ENCODE assay signal across 8 cellular contexts in the genomic region with DNA sequence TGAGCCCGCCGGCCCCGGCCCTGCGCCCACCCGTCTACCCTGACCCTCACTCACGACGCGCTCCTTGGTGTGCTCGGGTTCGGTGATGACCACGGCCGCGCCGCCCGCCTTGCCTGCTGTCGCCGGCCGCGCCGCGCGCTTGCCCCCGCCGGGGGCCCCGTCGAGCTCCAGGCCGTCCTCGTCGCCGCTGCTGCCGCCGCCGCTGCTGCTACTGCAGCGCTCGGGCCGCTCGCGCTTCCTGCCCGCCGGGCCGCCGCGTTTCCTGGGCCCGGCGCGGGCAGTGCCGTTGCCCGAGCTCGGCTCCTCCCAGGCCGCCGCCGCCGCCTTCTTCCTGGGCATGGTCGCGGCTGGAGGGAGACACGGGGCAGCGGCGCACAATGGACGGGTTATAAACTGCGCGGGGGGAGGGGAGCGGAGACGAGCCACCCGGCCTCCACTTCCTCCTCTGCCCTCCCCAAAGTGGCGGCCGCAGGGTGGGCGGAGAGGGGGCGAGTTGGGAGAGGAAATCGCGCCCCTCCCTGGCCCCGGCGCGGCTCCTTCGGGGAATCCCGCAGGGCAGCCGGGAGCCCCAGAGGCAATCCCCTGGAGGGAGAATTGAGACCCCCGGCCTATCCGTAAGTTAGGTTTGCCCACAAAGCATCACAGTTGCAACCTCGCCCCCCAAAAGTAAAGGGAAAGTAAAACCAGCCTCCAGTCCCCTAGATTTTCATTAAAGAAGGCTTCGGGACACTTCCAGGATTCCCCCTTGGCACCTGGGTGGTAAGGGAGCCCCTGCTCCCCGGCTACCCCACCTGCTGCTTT. TPM values are rescaled to one million over a fixed set of nuclear protein-coding genes. Genes with fewer than 3 reads are reported as not detected.
A peak's percentile ranks its signal among the peaks of the same experiment; 100 is the strongest.
DNase-seq lines count a peak whose midpoint lies in the region; ATAC-seq and TF ChIP-seq lines count a peak whose summit lies in the region.

No MANE protein-coding gene starts in this region.

- no peaks in the 10 kb centered on the region for H3F3A ChIP-seq in neural cell (ENCODE audit: insufficient read depth, low read length, poor library complexity, severe bottlenecking)

- H3K4me3 ChIP-seq in ACC112 (ENCODE audit: low read depth, low read length) (peak overlapping the region; percentile 96), fibroblast of villous mesenchyme (ENCODE audit: low read depth, low read length) (peak overlapping the region; percentile 84), neural cell (ENCODE audit: low read length) (peak overlapping the region; percentile 91), stomach smooth muscle (ENCODE audit: low read length in 2 of 2) (peak overlapping the region; percentile 78 to 79)

- ATAC-seq in GM18868 (IDR thresholded peaks at IDR 0.05; ENCODE audit: unreplicated experiment) (peak; percentile 46), HG03521 (IDR thresholded peaks at IDR 0.05; ENCODE audit: unreplicated experiment) (peak; percentile 36)

- peaks cover 31% of the 10 kb centered on the region for H3K4me1 ChIP-seq in ACC112 (ENCODE audit: control insufficient read depth, insufficient read depth, low read length, unreplicated experiment)
- H3K4me1 ChIP-seq in stomach smooth muscle (ENCODE audit: control insufficient read depth, insufficient read depth, low read length), result peaks cover 18% of the 10 kb centered on the region

- no peaks in the 10 kb centered on the region for H4K20me1 ChIP-seq in neural cell (ENCODE audit: insufficient read depth)

- H3K27me3 ChIP-seq in ACC112 (ENCODE audit: insufficient read depth, low read length), result no peaks in the 10 kb centered on the region
- H3K27me3 ChIP-seq in neural cell (ENCODE audit: insufficient read depth, low read depth, low read length), result peaks cover 11% of the 10 kb centered on the region
- no peaks in the 10 kb centered on the region for H3K27me3 ChIP-seq in stomach smooth muscle (ENCODE audit: control insufficient read depth in 1 of 2, insufficient read depth in 2 of 2, low read length in 2 of 2)

- TF ChIP-seq CTCF in fibroblast of villous mesenchyme (IDR thresholded peaks at IDR 0.05; ENCODE audit: insufficient read depth, low read depth, low read length) (no peak), neural cell (IDR thresholded peaks at IDR 0.05; ENCODE audit: poor library complexity, severe bottlenecking) (no peak)

- H3K9ac ChIP-seq in neural cell (ENCODE audit: low read length) (peak overlapping the region; percentile 83), stomach smooth muscle (ENCODE audit: low read length in 2 of 2) (peak overlapping the region; percentile 55 to 77)

- H3K27ac ChIP-seq in ACC112 (ENCODE audit: low read depth, low read length) (peak overlapping the region; percentile 87), neural cell (ENCODE audit: low read length) (peak overlapping the region; percentile 82), stomach smooth muscle (ENCODE audit: low read length) (peak overlapping the region; percentile 53)

- H3K9me3 ChIP-seq in neural cell (ENCODE audit: low read length), result no peaks in the 10 kb centered on the region
- no peaks in the 10 kb centered on the region for H3K9me3 ChIP-seq in stomach smooth muscle (ENCODE audit: control insufficient read depth in 2 of 2, low read length in 2 of 2)

- H3K9me2 ChIP-seq in neural cell (ENCODE audit: insufficient read depth, low read length), result no peaks in the 10 kb centered on the region

- H3K4me2 ChIP-seq in neural cell (ENCODE audit: low read length), result peak overlapping the region; percentile 43

- H3K36me3 ChIP-seq in ACC112 (ENCODE audit: insufficient read depth, low read length) (peaks cover 13% of the 10 kb centered on the region; the same call in 1 of the 2 replicates), neural cell (ENCODE audit: insufficient read depth, low read length) (peaks cover 5% of the 10 kb centered on the region), stomach smooth muscle (ENCODE audit: control insufficient read depth in 2 of 2, insufficient read depth in 2 of 2, low read length in 2 of 2) (peaks cover 0 to under 1% of the 10 kb centered on the region in 2 donors)

- H2AFZ ChIP-seq in ACC112 (ENCODE audit: low read length, unreplicated experiment) (peak overlapping the region; percentile 91), neural cell (ENCODE audit: low read depth, low read length) (no peak overlapping the region)

- DNase-seq in RKO (ENCODE audit: low spot score) (peak; percentile 58), fibroblast of villous mesenchyme (ENCODE audit: low read depth) (peak; percentile 62)
- peak; percentile 70 for DNase-seq in activated T-helper 9 cell treated with anti-CD3 and anti-CD28 coated beads, Interleukin-2, amount 50 U/mL, for 16 hours (ENCODE audit: low read depth)

- H3K79me2 ChIP-seq in ACC112 (ENCODE audit: control insufficient read depth, insufficient read depth, low read length, unreplicated experiment), result peaks cover 52% of the 10 kb centered on the region
- peaks cover 42% of the 10 kb centered on the region for H3K79me2 ChIP-seq in neural cell (replicated peaks; ENCODE audit: insufficient read depth, low read length)

- TF ChIP-seq RAD21 in neural cell (conservative IDR thresholded peaks at IDR 0.05), result no peak

- no peak for TF ChIP-seq EP300 in neural cell (conservative IDR thresholded peaks at IDR 0.05; ENCODE audit: poor library complexity, severe bottlenecking)

TF ChIP-seq in neural cell, 6 proteins besides CTCF, POLR2A, EP300 and RAD21:
- no peak for TF ChIP-seq POLR2AphosphoS5 (IDR thresholded peaks at IDR 0.05)
- TF ChIP-seq MXI1 (conservative IDR thresholded peaks at IDR 0.05; ENCODE audit: poor library complexity, severe bottlenecking), result peak; percentile 44

RNA-seq across cellular contexts. Expression of gene RCC2, which starts 1.1 kb away (rescaled TPM):
- 59.9 and 74.7 TPM in 2 replicates for total RNA-seq in fibroblast of villous mesenchyme
- polyA plus RNA-seq in neural cell, result 34.4 and 38.5 TPM in 2 replicates
- 31.8 and 33.6 TPM in 2 replicates for polyA minus RNA-seq in neural cell

Comparison
In these comparisons a context has a peak if more than half of its experiments do, and no peak if none do; other contexts are left out.
1. Peak in every context shown above with its lines: DNase-seq, ATAC-seq, H3K4me3 ChIP-seq and H3K27ac ChIP-seq.